In the genomic region with DNA sequence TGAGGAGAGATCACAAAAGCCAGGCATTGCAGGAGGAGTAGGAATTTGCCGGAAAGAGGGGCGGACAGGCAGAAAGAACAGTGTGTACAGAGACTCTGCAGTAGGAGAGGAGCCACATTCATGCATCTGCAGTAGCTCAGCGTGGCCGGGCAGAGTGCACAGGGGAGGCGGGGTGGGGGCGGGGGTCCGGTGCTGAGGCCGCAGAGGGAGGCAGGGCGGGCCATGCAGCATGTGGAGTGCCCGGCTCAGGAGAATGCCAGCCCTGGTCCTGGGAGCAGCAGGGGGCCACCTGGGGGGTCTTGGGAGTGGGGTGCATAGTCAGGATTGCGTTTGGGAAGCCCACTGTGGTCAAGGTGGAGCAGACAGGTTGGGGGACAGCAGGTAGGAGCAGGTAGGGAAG, we compare ENCODE assay signal across 1 cellular context.
TF ChIP-seq lines count a peak whose summit lies in the region.

No MANE protein-coding gene starts in this region.

TF ChIP-seq in K562, 482 proteins besides CTCF, POLR2A, EP300 and RAD21:
- TF ChIP-seq, protein P1, sequence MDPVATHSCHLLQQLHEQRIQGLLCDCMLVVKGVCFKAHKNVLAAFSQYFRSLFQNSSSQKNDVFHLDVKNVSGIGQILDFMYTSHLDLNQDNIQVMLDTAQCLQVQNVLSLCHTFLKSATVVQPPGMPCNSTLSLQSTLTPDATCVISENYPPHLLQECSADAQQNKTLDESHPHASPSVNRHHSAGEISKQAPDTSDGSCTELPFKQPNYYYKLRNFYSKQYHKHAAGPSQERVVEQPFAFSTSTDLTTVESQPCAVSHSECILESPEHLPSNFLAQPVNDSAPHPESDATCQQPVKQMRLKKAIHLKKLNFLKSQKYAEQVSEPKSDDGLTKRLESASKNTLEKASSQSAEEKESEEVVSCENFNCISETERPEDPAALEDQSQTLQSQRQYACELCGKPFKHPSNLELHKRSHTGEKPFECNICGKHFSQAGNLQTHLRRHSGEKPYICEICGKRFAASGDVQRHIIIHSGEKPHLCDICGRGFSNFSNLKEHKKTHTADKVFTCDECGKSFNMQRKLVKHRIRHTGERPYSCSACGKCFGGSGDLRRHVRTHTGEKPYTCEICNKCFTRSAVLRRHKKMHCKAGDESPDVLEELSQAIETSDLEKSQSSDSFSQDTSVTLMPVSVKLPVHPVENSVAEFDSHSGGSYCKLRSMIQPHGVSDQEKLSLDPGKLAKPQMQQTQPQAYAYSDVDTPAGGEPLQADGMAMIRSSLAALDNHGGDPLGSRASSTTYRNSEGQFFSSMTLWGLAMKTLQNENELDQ (CRISPR knock-in tag; IDR thresholded peaks at IDR 0.05; ENCODE audit: borderline replicate concordance): no peak
- no peak for TF ChIP-seq CHD1 (IDR thresholded peaks at IDR 0.05; ENCODE audit: low read length)
- TF ChIP-seq SPI1 (IDR thresholded peaks at IDR 0.05; ENCODE audit: borderline replicate concordance, low read depth, low read length): no peak
- TF ChIP-seq, protein P2, sequence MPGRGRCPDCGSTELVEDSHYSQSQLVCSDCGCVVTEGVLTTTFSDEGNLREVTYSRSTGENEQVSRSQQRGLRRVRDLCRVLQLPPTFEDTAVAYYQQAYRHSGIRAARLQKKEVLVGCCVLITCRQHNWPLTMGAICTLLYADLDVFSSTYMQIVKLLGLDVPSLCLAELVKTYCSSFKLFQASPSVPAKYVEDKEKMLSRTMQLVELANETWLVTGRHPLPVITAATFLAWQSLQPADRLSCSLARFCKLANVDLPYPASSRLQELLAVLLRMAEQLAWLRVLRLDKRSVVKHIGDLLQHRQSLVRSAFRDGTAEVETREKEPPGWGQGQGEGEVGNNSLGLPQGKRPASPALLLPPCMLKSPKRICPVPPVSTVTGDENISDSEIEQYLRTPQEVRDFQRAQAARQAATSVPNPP (IDR thresholded peaks at IDR 0.05; ENCODE audit: borderline replicate concordance, insufficient read depth, insufficient read length): no peak
- no peak for TF ChIP-seq RCOR1 (IDR thresholded peaks at IDR 0.05; ENCODE audit: borderline replicate concordance in 1 of 2, low read depth in 2 of 2, low read length in 2 of 2)
- no peak for TF ChIP-seq LARP7 (IDR thresholded peaks at IDR 0.05)
- no peak for TF ChIP-seq GABPA (tag; conservative IDR thresholded peaks at IDR 0.05; ENCODE audit: low read depth)
- no peak for TF ChIP-seq GATA2 (CRISPR knock-in tag; IDR thresholded peaks at IDR 0.05)
- TF ChIP-seq, protein P3, sequence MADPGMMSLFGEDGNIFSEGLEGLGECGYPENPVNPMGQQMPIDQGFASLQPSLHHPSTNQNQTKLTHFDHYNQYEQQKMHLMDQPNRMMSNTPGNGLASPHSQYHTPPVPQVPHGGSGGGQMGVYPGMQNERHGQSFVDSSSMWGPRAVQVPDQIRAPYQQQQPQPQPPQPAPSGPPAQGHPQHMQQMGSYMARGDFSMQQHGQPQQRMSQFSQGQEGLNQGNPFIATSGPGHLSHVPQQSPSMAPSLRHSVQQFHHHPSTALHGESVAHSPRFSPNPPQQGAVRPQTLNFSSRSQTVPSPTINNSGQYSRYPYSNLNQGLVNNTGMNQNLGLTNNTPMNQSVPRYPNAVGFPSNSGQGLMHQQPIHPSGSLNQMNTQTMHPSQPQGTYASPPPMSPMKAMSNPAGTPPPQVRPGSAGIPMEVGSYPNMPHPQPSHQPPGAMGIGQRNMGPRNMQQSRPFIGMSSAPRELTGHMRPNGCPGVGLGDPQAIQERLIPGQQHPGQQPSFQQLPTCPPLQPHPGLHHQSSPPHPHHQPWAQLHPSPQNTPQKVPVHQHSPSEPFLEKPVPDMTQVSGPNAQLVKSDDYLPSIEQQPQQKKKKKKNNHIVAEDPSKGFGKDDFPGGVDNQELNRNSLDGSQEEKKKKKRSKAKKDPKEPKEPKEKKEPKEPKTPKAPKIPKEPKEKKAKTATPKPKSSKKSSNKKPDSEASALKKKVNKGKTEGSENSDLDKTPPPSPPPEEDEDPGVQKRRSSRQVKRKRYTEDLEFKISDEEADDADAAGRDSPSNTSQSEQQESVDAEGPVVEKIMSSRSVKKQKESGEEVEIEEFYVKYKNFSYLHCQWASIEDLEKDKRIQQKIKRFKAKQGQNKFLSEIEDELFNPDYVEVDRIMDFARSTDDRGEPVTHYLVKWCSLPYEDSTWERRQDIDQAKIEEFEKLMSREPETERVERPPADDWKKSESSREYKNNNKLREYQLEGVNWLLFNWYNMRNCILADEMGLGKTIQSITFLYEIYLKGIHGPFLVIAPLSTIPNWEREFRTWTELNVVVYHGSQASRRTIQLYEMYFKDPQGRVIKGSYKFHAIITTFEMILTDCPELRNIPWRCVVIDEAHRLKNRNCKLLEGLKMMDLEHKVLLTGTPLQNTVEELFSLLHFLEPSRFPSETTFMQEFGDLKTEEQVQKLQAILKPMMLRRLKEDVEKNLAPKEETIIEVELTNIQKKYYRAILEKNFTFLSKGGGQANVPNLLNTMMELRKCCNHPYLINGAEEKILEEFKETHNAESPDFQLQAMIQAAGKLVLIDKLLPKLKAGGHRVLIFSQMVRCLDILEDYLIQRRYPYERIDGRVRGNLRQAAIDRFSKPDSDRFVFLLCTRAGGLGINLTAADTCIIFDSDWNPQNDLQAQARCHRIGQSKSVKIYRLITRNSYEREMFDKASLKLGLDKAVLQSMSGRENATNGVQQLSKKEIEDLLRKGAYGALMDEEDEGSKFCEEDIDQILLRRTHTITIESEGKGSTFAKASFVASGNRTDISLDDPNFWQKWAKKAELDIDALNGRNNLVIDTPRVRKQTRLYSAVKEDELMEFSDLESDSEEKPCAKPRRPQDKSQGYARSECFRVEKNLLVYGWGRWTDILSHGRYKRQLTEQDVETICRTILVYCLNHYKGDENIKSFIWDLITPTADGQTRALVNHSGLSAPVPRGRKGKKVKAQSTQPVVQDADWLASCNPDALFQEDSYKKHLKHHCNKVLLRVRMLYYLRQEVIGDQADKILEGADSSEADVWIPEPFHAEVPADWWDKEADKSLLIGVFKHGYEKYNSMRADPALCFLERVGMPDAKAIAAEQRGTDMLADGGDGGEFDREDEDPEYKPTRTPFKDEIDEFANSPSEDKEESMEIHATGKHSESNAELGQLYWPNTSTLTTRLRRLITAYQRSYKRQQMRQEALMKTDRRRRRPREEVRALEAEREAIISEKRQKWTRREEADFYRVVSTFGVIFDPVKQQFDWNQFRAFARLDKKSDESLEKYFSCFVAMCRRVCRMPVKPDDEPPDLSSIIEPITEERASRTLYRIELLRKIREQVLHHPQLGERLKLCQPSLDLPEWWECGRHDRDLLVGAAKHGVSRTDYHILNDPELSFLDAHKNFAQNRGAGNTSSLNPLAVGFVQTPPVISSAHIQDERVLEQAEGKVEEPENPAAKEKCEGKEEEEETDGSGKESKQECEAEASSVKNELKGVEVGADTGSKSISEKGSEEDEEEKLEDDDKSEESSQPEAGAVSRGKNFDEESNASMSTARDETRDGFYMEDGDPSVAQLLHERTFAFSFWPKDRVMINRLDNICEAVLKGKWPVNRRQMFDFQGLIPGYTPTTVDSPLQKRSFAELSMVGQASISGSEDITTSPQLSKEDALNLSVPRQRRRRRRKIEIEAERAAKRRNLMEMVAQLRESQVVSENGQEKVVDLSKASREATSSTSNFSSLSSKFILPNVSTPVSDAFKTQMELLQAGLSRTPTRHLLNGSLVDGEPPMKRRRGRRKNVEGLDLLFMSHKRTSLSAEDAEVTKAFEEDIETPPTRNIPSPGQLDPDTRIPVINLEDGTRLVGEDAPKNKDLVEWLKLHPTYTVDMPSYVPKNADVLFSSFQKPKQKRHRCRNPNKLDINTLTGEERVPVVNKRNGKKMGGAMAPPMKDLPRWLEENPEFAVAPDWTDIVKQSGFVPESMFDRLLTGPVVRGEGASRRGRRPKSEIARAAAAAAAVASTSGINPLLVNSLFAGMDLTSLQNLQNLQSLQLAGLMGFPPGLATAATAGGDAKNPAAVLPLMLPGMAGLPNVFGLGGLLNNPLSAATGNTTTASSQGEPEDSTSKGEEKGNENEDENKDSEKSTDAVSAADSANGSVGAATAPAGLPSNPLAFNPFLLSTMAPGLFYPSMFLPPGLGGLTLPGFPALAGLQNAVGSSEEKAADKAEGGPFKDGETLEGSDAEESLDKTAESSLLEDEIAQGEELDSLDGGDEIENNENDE (IDR thresholded peaks at IDR 0.05; ENCODE audit: low read depth, low read length): no peak
